Comparison of ENCODE assay signal across 1 cellular context in the genomic region with DNA sequence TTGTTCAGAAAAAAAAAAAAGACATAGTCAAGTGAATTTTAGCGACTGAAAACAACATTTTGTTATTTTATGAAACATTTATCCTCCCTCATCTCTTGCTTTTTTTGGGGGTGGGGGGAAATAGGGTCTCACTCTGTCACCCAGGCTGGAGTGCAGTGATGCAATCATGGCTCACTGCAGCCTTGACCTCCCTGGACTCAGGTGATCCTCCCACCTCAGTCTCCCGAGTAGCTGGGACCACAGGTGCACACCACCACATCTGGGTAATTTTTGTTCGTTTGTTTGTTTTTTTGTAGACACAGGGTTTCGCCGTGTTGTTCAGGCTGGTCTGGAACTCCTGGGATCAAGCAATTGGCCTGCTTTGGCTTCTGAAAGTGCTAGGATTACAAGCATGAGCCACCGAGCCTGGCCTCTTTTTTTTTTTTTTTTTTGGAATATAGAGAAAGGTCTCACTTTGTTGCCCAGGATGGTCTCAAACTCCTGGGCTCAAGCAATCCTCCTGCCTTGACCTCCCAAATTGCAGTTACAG.
TF ChIP-seq lines count a peak whose summit lies in the region.

No MANE protein-coding gene starts in this region.

TF ChIP-seq in HEK293T, 16 proteins besides CTCF, POLR2A, EP300 and RAD21:
- peak; percentile 25; the same call in 1 of the 2 replicates for TF ChIP-seq ZNF384 (IDR thresholded peaks at IDR 0.05)
